28 cellular contexts compared by ENCODE assay signal in genomic region chr3:59753805-59754204, GRCh38.
"Had no signal": no experiment of that assay in that cellular context is flagged by ENCODE, and none has a peak within 500 bp of the region (broad histone marks: within the 10 kb centered on the region; RNA-seq: fewer than 3 reads in every experiment).

No MANE protein-coding gene starts in this region.

- H2AFZ ChIP-seq: hepatocyte, neural progenitor cell, parathyroid adenoma had no signal

- H3K9me3 ChIP-seq: ascending aorta, colonic mucosa, gastrocnemius medialis, psoas muscle, suprapubic skin, tibial artery, upper lobe of right lung had no signal

- H3K27ac ChIP-seq: ascending aorta, cardiac muscle cell, colonic mucosa, dorsolateral prefrontal cortex, gastrocnemius medialis, hepatocyte, neural progenitor cell, parathyroid adenoma, psoas muscle, suprapubic skin, tibial artery, upper lobe of right lung, WERI-Rb-1 had no signal

- ATAC-seq: activated CD4-positive, CD25-positive, alpha-beta regulatory T cell treated with anti-CD3 and anti-CD28 coated beads, Interleukin-2, amount 50 U/mL, for 24 hours; activated T-cell treated with anti-CD3 and anti-CD28 coated beads, Interleukin-2, amount 50 U/mL, for 4 hours; gastrocnemius medialis; natural killer cell; psoas muscle; stimulated activated naive B cell treated with anti-CD40 and anti-IgM and Interleukin-4, amounts not matched to agents 10 μg/mL and 1 μg/mL and 100 μg/mL, for 72 hours; T-cell; upper lobe of right lung had no signal

- H3K4me1 ChIP-seq: ascending aorta, colonic mucosa, gastrocnemius medialis, parathyroid adenoma, psoas muscle, suprapubic skin, tibial artery, upper lobe of right lung had no signal

- H3K36me3 ChIP-seq: ascending aorta, cardiac muscle cell, colonic mucosa, gastrocnemius medialis, neural progenitor cell, suprapubic skin, tibial artery, upper lobe of right lung, WERI-Rb-1 had no signal

- H3K27me3 ChIP-seq: ascending aorta, cardiac muscle cell, colonic mucosa, dorsolateral prefrontal cortex, gastrocnemius medialis, hepatocyte, neural progenitor cell, suprapubic skin, tibial artery, upper lobe of right lung had no signal

- H3K9ac ChIP-seq: neural progenitor cell, parathyroid adenoma had no signal

- H3K4me2 ChIP-seq: hepatocyte, neural progenitor cell had no signal

- H3K79me2 ChIP-seq: hepatocyte, parathyroid adenoma had no signal

- DNase-seq: activated CD4-positive, alpha-beta memory T cell treated with anti-CD3 and anti-CD28 coated beads, Interleukin-2, amount 10 ng/mL, durations not matched to agents 7 days and 5 days; activated CD4-positive, alpha-beta T cell treated with anti-CD3 and anti-CD28 coated beads, Interleukin-2, amount 10 ng/mL, durations not matched to agents 7 days and 5 days; activated T-cell treated with anti-CD3 and anti-CD28 coated beads, Interleukin-2, amount 50 U/mL, for 4 hours; cerebellar nuclear complex; colonic mucosa; dorsolateral prefrontal cortex; effector memory CD4-positive, alpha-beta T cell; gastrocnemius medialis; islet precursor cell; mammary epithelial cell; natural killer cell; occipital lobe; psoas muscle; stimulated activated CD4-positive, alpha-beta T cell treated with anti-CD3 and anti-CD28 coated beads, Interleukin-15, amount 100 ng/mL, for 24 hours; stimulated activated CD4-positive, alpha-beta T cell treated with anti-CD3 and anti-CD28 coated beads, Interleukin-2, amount 100 ng/mL, for 24 hours; stimulated activated naive B cell treated with anti-CD40 and anti-IgM and Interleukin-4, amounts not matched to agents 10 μg/mL and 1 μg/mL and 100 μg/mL, for 72 hours; T-cell; T-helper 9 cell; tibial artery; upper lobe of right lung; WERI-Rb-1 had no signal

- H3K4me3 ChIP-seq: ascending aorta, cardiac muscle cell, colonic mucosa, dorsolateral prefrontal cortex, gastrocnemius medialis, hepatocyte, neural progenitor cell, psoas muscle, suprapubic skin, tibial artery, upper lobe of right lung had no signal
